19 cellular contexts compared by ENCODE assay signal in the genomic region with DNA sequence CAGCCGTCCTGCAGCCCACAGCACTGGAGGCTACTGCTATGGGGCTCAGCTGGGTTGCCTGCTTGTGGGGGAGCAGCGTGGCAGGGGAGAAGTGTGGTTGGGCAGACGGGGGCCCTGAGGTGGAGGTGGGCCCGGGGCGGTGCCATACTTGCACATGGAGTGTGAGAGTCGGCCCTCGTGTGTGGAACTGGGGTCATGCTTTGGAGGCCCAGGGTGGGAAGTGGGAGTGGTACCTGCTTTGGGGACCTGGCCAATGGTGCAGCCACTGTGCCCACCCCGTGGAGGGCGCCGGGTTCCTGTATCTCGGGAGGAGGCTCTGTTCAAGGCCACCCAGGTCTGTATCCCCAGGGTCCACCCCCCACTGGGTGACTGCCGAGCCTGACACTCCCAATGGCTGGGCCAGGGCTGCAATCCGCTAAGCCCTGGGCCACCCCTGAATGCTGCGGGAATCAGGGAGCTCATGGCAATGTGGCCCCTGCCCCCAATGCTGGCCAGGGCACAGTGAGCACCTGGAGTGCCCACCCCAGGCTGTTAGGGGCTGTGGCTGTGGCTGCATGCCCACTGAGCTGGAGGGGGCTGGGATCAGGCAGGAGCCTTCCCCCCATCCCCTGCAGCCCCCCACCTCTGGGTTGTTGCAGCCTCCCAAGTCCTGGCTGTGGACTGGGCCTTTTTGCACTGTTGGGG.
DNase-seq lines count a peak whose midpoint lies in the region; ATAC-seq and TF ChIP-seq lines count a peak whose summit lies in the region.
"Had no signal": no experiment of that assay in that cellular context is flagged by ENCODE, and none has a peak within 500 bp of the region (broad histone marks: within the 10 kb centered on the region; RNA-seq: fewer than 3 reads in every experiment).

No MANE protein-coding gene starts in this region.

- 92% methylated on average over 14 of the region's 14 CpGs for WGBS in right cardiac atrium

- DNase-seq in right cardiac atrium = peak in 2 of 3 donors; percentile 51
- no peak for DNase-seq in left cardiac atrium
- no peak for DNase-seq in endothelial cell (ENCODE audit: low spot score)
- no peak for DNase-seq in neural crest cell (ENCODE audit: low read depth, low spot score)
- DNase-seq in activated gamma-delta T cell treated with Interleukin-2 at 50 U/mL for 16 hours = no peak
- no peak for DNase-seq in iPS-NIHi7 (ENCODE audit: extremely low spot score)
- DNase-seq: CD4-positive, alpha-beta T cell; DMS153; GF-D8; KG1; MV-4-11; NCI-H187; NCI-H2107; NCI-H2227 treated with DMSO at 0.1 percent for 48 hours; NCI-H510A treated with DMSO at 0.1 percent for 48 hours; NCI-H774; OCI-M1 had no signal

- H3K4me3 Mint-ChIP-seq in endothelial cell (ENCODE audit: unreplicated experiment) (peak overlapping the region; percentile 38), neural crest cell (no peak overlapping the region)
- H3K4me3 Mint-ChIP-seq: CD4-positive, alpha-beta T cell had no signal

- H3K27me3 ChIP-seq in right cardiac atrium (ENCODE audit: control insufficient read depth, insufficient read depth) = no peaks in the 10 kb centered on the region

- no peaks in the 10 kb centered on the region for H3K4me1 ChIP-seq in right cardiac atrium (ENCODE audit: control insufficient read depth, insufficient read depth, low read length)

- peaks cover 8% of the 10 kb centered on the region for H3K36me3 Mint-ChIP-seq in endothelial cell (ENCODE audit: low read depth, unreplicated experiment)
- H3K36me3 Mint-ChIP-seq in neural crest cell (ENCODE audit: low read depth) = peaks cover 4% of the 10 kb centered on the region

- ATAC-seq in right cardiac atrium = no peak
- no peak for ATAC-seq in left cardiac atrium
- no peak for ATAC-seq in GM21825 (IDR thresholded peaks at IDR 0.05; ENCODE audit: unreplicated experiment)
- ATAC-seq in SK-N-SH treated with all-trans-retinoic acid at 6 μM for 48 hours = no peak

- intact Hi-C loops in right cardiac atrium (cut with DNase I) (loop anchor here in 1 of 4 donors (10.0 kb wide), 2 partner anchors 56 to 134 kb away; no protein-coding TSS in a partner anchor), left cardiac atrium (cut with DNase I) (no loop called here)

- no peak for TF ChIP-seq CTCF in endothelial cell (IDR thresholded peaks at IDR 0.05; ENCODE audit: unreplicated experiment)
- no peak for TF ChIP-seq CTCF in neural crest cell (conservative IDR thresholded peaks at IDR 0.05)

- H3K9me3 Mint-ChIP-seq in endothelial cell (ENCODE audit: unreplicated experiment) (peaks cover 10% of the 10 kb centered on the region), neural crest cell (peaks cover 14% of the 10 kb centered on the region)

- H3K4me3 ChIP-seq in right cardiac atrium (ENCODE audit: low read length) = no peak overlapping the region

- no peak overlapping the region for H3K27ac Mint-ChIP-seq in endothelial cell (ENCODE audit: unreplicated experiment)
- peak overlapping the region; percentile 81 for H3K27ac Mint-ChIP-seq in neural crest cell (ENCODE audit: unreplicated experiment)
- H3K27ac Mint-ChIP-seq: CD4-positive, alpha-beta T cell had no signal

- H3K27ac ChIP-seq in right cardiac atrium (ENCODE audit: low read length) = no peak overlapping the region

- H3K9me3 ChIP-seq in right cardiac atrium (ENCODE audit: control insufficient read depth, low read length) = no peaks in the 10 kb centered on the region

- H3K27me3 Mint-ChIP-seq in endothelial cell (ENCODE audit: unreplicated experiment) = peaks cover 5% of the 10 kb centered on the region
- no peaks in the 10 kb centered on the region for H3K27me3 Mint-ChIP-seq in neural crest cell (ENCODE audit: low read depth)
- H3K27me3 Mint-ChIP-seq: CD4-positive, alpha-beta T cell had no signal

- H3K4me1 Mint-ChIP-seq in endothelial cell (ENCODE audit: unreplicated experiment) (peaks cover 20% of the 10 kb centered on the region), neural crest cell (no peaks in the 10 kb centered on the region)

TF ChIP-seq in SK-N-SH treated with all-trans-retinoic acid at 6 μM for 48 hours, 23 proteins besides CTCF, POLR2A, EP300 and RAD21 (continues in another document):
- TF ChIP-seq, protein P1, sequence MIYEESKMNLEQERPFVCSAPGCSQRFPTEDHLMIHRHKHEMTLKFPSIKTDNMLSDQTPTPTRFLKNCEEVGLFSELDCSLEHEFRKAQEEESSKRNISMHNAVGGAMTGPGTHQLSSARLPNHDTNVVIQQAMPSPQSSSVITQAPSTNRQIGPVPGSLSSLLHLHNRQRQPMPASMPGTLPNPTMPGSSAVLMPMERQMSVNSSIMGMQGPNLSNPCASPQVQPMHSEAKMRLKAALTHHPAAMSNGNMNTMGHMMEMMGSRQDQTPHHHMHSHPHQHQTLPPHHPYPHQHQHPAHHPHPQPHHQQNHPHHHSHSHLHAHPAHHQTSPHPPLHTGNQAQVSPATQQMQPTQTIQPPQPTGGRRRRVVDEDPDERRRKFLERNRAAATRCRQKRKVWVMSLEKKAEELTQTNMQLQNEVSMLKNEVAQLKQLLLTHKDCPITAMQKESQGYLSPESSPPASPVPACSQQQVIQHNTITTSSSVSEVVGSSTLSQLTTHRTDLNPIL (CRISPR knock-in tag; IDR thresholded peaks at IDR 0.05; ENCODE audit: low read depth) = no peak
- TF ChIP-seq, protein P2, sequence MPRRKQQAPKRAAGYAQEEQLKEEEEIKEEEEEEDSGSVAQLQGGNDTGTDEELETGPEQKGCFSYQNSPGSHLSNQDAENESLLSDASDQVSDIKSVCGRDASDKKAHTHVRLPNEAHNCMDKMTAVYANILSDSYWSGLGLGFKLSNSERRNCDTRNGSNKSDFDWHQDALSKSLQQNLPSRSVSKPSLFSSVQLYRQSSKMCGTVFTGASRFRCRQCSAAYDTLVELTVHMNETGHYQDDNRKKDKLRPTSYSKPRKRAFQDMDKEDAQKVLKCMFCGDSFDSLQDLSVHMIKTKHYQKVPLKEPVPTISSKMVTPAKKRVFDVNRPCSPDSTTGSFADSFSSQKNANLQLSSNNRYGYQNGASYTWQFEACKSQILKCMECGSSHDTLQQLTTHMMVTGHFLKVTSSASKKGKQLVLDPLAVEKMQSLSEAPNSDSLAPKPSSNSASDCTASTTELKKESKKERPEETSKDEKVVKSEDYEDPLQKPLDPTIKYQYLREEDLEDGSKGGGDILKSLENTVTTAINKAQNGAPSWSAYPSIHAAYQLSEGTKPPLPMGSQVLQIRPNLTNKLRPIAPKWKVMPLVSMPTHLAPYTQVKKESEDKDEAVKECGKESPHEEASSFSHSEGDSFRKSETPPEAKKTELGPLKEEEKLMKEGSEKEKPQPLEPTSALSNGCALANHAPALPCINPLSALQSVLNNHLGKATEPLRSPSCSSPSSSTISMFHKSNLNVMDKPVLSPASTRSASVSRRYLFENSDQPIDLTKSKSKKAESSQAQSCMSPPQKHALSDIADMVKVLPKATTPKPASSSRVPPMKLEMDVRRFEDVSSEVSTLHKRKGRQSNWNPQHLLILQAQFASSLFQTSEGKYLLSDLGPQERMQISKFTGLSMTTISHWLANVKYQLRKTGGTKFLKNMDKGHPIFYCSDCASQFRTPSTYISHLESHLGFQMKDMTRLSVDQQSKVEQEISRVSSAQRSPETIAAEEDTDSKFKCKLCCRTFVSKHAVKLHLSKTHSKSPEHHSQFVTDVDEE (CRISPR knock-in tag; IDR thresholded peaks at IDR 0.05) = no peak
- no peak for TF ChIP-seq OSR1 (CRISPR knock-in tag; IDR thresholded peaks at IDR 0.05)
- no peak for TF ChIP-seq GLIS3 (CRISPR knock-in tag; IDR thresholded peaks at IDR 0.05)
- TF ChIP-seq, protein P3, sequence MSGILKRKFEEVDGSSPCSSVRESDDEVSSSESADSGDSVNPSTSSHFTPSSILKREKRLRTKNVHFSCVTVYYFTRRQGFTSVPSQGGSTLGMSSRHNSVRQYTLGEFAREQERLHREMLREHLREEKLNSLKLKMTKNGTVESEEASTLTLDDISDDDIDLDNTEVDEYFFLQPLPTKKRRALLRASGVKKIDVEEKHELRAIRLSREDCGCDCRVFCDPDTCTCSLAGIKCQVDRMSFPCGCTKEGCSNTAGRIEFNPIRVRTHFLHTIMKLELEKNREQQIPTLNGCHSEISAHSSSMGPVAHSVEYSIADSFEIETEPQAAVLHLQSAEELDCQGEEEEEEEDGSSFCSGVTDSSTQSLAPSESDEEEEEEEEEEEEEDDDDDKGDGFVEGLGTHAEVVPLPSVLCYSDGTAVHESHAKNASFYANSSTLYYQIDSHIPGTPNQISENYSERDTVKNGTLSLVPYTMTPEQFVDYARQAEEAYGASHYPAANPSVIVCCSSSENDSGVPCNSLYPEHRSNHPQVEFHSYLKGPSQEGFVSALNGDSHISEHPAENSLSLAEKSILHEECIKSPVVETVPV (CRISPR knock-in tag; IDR thresholded peaks at IDR 0.05) = no peak
- no peak for TF ChIP-seq ARNTL (CRISPR knock-in tag; IDR thresholded peaks at IDR 0.05; ENCODE audit: borderline replicate concordance, low read depth)
- no peak for TF ChIP-seq ZNF70 (CRISPR knock-in tag; IDR thresholded peaks at IDR 0.05)
- TF ChIP-seq TOX (CRISPR knock-in tag; IDR thresholded peaks at IDR 0.05; ENCODE audit: borderline replicate concordance) = no peak
- TF ChIP-seq RARB (CRISPR knock-in tag; IDR thresholded peaks at IDR 0.05) = no peak
- TF ChIP-seq CSDC2 (CRISPR knock-in tag; IDR thresholded peaks at IDR 0.05) = no peak
- TF ChIP-seq SNAI2 (CRISPR knock-in tag; IDR thresholded peaks at IDR 0.05) = no peak
- TF ChIP-seq ZNF8 (CRISPR knock-in tag; IDR thresholded peaks at IDR 0.05) = no peak
- TF ChIP-seq, protein P4, sequence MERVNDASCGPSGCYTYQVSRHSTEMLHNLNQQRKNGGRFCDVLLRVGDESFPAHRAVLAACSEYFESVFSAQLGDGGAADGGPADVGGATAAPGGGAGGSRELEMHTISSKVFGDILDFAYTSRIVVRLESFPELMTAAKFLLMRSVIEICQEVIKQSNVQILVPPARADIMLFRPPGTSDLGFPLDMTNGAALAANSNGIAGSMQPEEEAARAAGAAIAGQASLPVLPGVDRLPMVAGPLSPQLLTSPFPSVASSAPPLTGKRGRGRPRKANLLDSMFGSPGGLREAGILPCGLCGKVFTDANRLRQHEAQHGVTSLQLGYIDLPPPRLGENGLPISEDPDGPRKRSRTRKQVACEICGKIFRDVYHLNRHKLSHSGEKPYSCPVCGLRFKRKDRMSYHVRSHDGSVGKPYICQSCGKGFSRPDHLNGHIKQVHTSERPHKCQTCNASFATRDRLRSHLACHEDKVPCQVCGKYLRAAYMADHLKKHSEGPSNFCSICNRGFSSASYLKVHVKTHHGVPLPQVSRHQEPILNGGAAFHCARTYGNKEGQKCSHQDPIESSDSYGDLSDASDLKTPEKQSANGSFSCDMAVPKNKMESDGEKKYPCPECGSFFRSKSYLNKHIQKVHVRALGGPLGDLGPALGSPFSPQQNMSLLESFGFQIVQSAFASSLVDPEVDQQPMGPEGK (CRISPR knock-in tag; IDR thresholded peaks at IDR 0.05; ENCODE audit: borderline replicate concordance) = no peak

Comparison
In these comparisons a context has a peak if more than half of its experiments do, and no peak if none do; other contexts are left out.
1. DNase-seq: peak in right cardiac atrium (2 of 3); none in left cardiac atrium (single experiment), endothelial cell (single experiment), neural crest cell (single experiment), activated gamma-delta T cell treated with Interleukin-2 at 50 U/mL for 16 hours (single experiment) and iPS-NIHi7 (single experiment).